ENCODE assay signal across 16 cellular contexts in genomic region chr2:200482194-200482593, GRCh38. TPM values are rescaled to one million over a fixed set of nuclear protein-coding genes. Genes with fewer than 3 reads are reported as not detected.
DNase-seq lines count a peak whose midpoint lies in the region; ATAC-seq, FAIRE-seq and TF ChIP-seq lines count a peak whose summit lies in the region.
"Had no signal": no experiment of that assay in that cellular context is flagged by ENCODE, and none has a peak within 500 bp of the region (broad histone marks: within the 10 kb centered on the region; RNA-seq: fewer than 3 reads in every experiment).

No MANE protein-coding gene starts in this region.

- FAIRE-seq in GM12878 (lab: Jason Lieb, UNC), result no peak
- FAIRE-seq: TTC549 had no signal

- RAD21 ChIA-PET in GM12878 (lab: Charles Lee; ENCODE audit: unreplicated experiment), result interaction anchor here (0.7 to 5.2 kb wide), 20 partner anchors 10 to 700 kb away, joined by 3 to 91 read pairs (median 6); partner anchors contain the start of genes CASP10 and KCTD18

- H3K4me1 Mint-ChIP-seq in activated naive CD4-positive, alpha-beta T cell treated with anti-CD3 and anti-CD28 coated beads for 36 hours (ENCODE audit: low read depth), result peaks cover 2% of the 10 kb centered on the region
- H3K4me1 Mint-ChIP-seq: B cell; central memory CD8-positive, alpha-beta T cell had no signal

- H4K20me1 ChIP-seq in GM12878 (ENCODE audit: control insufficient read depth, insufficient read depth), result no peaks in the 10 kb centered on the region

- no TSS peak for BruUV-seq in GM12878 (replicated peaks; lab: Mats Ljungman, UMichigan)

- no peak for TF ChIP-seq POLR2A in GM12878 (IDR thresholded peaks at IDR 0.05; ENCODE audit: low read depth, low read length)

- no peak for TF ChIP-seq CTCF in GM12878 (IDR thresholded peaks at IDR 0.05 in 2 of 3, conservative IDR thresholded peaks at IDR 0.05 in 1 of 3; ENCODE audit: control insufficient read depth in 2 of 3, extremely low read depth in 1 of 3, insufficient read depth in 1 of 3, low read depth in 3 of 3, low read length in 3 of 3)

- ATAC-seq in GM18511 (IDR thresholded peaks at IDR 0.05; ENCODE audit: unreplicated experiment) (peak; percentile 71), GM19468 (IDR thresholded peaks at IDR 0.05; ENCODE audit: extremely low read depth, unreplicated experiment) (peak; percentile 53), HG03066 (IDR thresholded peaks at IDR 0.05; ENCODE audit: low read depth, unreplicated experiment) (peak; percentile 53), GM12878 (peak; percentile 77), HG02852 (IDR thresholded peaks at IDR 0.05; ENCODE audit: unreplicated experiment) (no peak)

- no peak for TF ChIP-seq RAD21 in GM12878 (IDR thresholded peaks at IDR 0.05; ENCODE audit: insufficient read depth, low read depth, low read length)

- no peaks in the 10 kb centered on the region for H3K27me3 Mint-ChIP-seq in activated naive CD4-positive, alpha-beta T cell treated with anti-CD3 and anti-CD28 coated beads for 36 hours (ENCODE audit: low read depth)
- H3K27me3 Mint-ChIP-seq: activated CD8-positive, alpha-beta memory T cell treated with anti-CD3 and anti-CD28 coated beads, Interleukin-2, amount 10 ng/mL, durations not matched to agents 7 days and 5 days; central memory CD8-positive, alpha-beta T cell had no signal

- H3K27ac ChIP-seq in GM12878 (ENCODE audit: control insufficient read depth, insufficient read depth), result no peak overlapping the region

- no peaks in the 10 kb centered on the region for H3K4me1 ChIP-seq in GM12878 (ENCODE audit: control insufficient read depth, insufficient read depth, low read length)

- POLR2A ChIA-PET in GM12878 (lab: Charles Lee), result interaction anchor here (0.7 to 2.2 kb wide), 7 partner anchors 10 to 524 kb away, joined by 3 to 9 read pairs (median 4); no protein-coding TSS in a partner anchor

- SMC1A ChIA-PET in GM12878 (lab: Charles Lee; ENCODE audit: uncharacterized antibody, unreplicated experiment), result interaction anchor here (0.6 to 6.9 kb wide), 20 partner anchors 10 to 542 kb away, joined by 3 to 89 read pairs (median 6); no protein-coding TSS in a partner anchor

- no peaks in the 10 kb centered on the region for H3K9me3 Mint-ChIP-seq in activated naive CD4-positive, alpha-beta T cell treated with anti-CD3 and anti-CD28 coated beads for 36 hours
- H3K9me3 Mint-ChIP-seq: activated naive CD8-positive, alpha-beta T cell treated with anti-CD3 and anti-CD28 coated beads, Interleukin-2, amount 10 ng/mL, durations not matched to agents 7 days and 5 days; central memory CD8-positive, alpha-beta T cell; H9; stimulated activated naive B cell treated with anti-CD40 and anti-IgM and Interleukin-4, amounts not matched to agents 10 μg/mL and 1 μg/mL and 100 μg/mL, for 72 hours had no signal

- no peaks in the 10 kb centered on the region for H3K36me3 Mint-ChIP-seq in activated naive CD4-positive, alpha-beta T cell treated with anti-CD3 and anti-CD28 coated beads for 36 hours (ENCODE audit: low read depth)
- H3K36me3 Mint-ChIP-seq: stimulated activated naive B cell treated with anti-CD40 and anti-IgM and Interleukin-4, amounts not matched to agents 10 μg/mL and 1 μg/mL and 100 μg/mL, for 72 hours had no signal

- intact Hi-C loops in GM12878 (cut with micrococcal nuclease; ENCODE audit: unreplicated experiment), result loop anchor here (2.0 kb wide), 2 partner anchors 29 to 219 kb away; partner anchors contain the start of gene KCTD18
- intact Hi-C loops in activated naive CD4-positive, alpha-beta T cell treated with anti-CD3 and anti-CD28 coated beads for 36 hours (cut with micrococcal nuclease), result no loop called here

- H3K27me3 ChIP-seq in GM12878 (replicated peaks in 1 of 2; ENCODE audit: control insufficient read depth in 2 of 2, insufficient read depth in 2 of 2, low read length in 1 of 2), result no peaks in the 10 kb centered on the region

- DNase-seq in GM12878 (ENCODE audit: low read depth, low spot score) (no peak), NCI-H510A (lab: John Stamatoyannopoulos, UW) (no peak), COLO829 (ENCODE audit: low spot score) (no peak)
- DNase-seq in activated naive CD4-positive, alpha-beta T cell treated with anti-CD3 and anti-CD28 coated beads for 36 hours, result no peak
- DNase-seq: activated CD8-positive, alpha-beta memory T cell treated with anti-CD3 and anti-CD28 coated beads, Interleukin-2, amount 10 ng/mL, durations not matched to agents 7 days and 5 days; activated naive CD8-positive, alpha-beta T cell treated with anti-CD3 and anti-CD28 coated beads, Interleukin-2, amount 10 ng/mL, durations not matched to agents 7 days and 5 days; H9; NCI-H2081; stimulated activated naive B cell treated with anti-CD40 and anti-IgM and Interleukin-4, amounts not matched to agents 10 μg/mL and 1 μg/mL and 100 μg/mL, for 72 hours had no signal

- H3K9me3 ChIP-seq in GM12878 (replicated peaks; ENCODE audit: control insufficient read depth, insufficient read depth, low read length), result no peaks in the 10 kb centered on the region

- H3K9ac ChIP-seq in GM12878 (ENCODE audit: control insufficient read depth, insufficient read depth, low read length), result no peak overlapping the region

- H3K36me3 ChIP-seq in GM12878 (ENCODE audit: control insufficient read depth in 2 of 2, insufficient read depth in 2 of 2, low read length in 1 of 2), result peaks cover 2 to 4% of the 10 kb centered on the region in 2 experiments; a peak in 2 of 4 replicates

- no peak overlapping the region for H3K4me3 Mint-ChIP-seq in activated naive CD4-positive, alpha-beta T cell treated with anti-CD3 and anti-CD28 coated beads for 36 hours
- H3K4me3 Mint-ChIP-seq: activated CD8-positive, alpha-beta memory T cell treated with anti-CD3 and anti-CD28 coated beads, Interleukin-2, amount 10 ng/mL, durations not matched to agents 7 days and 5 days; activated naive CD8-positive, alpha-beta T cell treated with anti-CD3 and anti-CD28 coated beads, Interleukin-2, amount 10 ng/mL, durations not matched to agents 7 days and 5 days; B cell; central memory CD8-positive, alpha-beta T cell; H9; stimulated activated naive B cell treated with anti-CD40 and anti-IgM and Interleukin-4, amounts not matched to agents 10 μg/mL and 1 μg/mL and 100 μg/mL, for 72 hours had no signal

- no peak for TF ChIP-seq EP300 in GM12878 (IDR thresholded peaks at IDR 0.05; ENCODE audit: borderline replicate concordance in 1 of 2, control insufficient read depth in 1 of 2, low read depth in 2 of 2, low read length in 2 of 2)

- in situ Hi-C loops in GM12878 (cut with MboI), result loop anchor here (10.0 kb wide), 1 partner anchor 223 kb away; no protein-coding TSS in a partner anchor

- CTCF ChIA-PET in GM12878 (lab: Yijun Ruan, JAX), result interaction anchor here (0.6 to 10.3 kb wide), 39 partner anchors 9 to 778 kb away, joined by 3 to 147 read pairs (median 5); partner anchors contain the start of genes KCTD18 and SGO2
- CTCF ChIA-PET in activated naive CD4-positive, alpha-beta T cell treated with anti-CD3 and anti-CD28 coated beads for 36 hours (lab: Charles Lee), result interaction anchor here (0.7 to 5.1 kb wide), 16 partner anchors 11 to 513 kb away, joined by 3 to 43 read pairs (median 6); no protein-coding TSS in a partner anchor

- H2AFZ ChIP-seq in GM12878 (ENCODE audit: control insufficient read depth, low read depth, low read length), result no peak overlapping the region

- no peak overlapping the region for H3K4me2 ChIP-seq in GM12878 (ENCODE audit: control insufficient read depth, insufficient read depth)

- H3K27ac Mint-ChIP-seq in activated naive CD4-positive, alpha-beta T cell treated with anti-CD3 and anti-CD28 coated beads for 36 hours, result no peak overlapping the region
- H3K27ac Mint-ChIP-seq: activated CD8-positive, alpha-beta memory T cell treated with anti-CD3 and anti-CD28 coated beads, Interleukin-2, amount 10 ng/mL, durations not matched to agents 7 days and 5 days; activated naive CD8-positive, alpha-beta T cell treated with anti-CD3 and anti-CD28 coated beads, Interleukin-2, amount 10 ng/mL, durations not matched to agents 7 days and 5 days; B cell; stimulated activated naive B cell treated with anti-CD40 and anti-IgM and Interleukin-4, amounts not matched to agents 10 μg/mL and 1 μg/mL and 100 μg/mL, for 72 hours had no signal

- no peak overlapping the region for H3K4me3 ChIP-seq in GM12878

- no peaks in the 10 kb centered on the region for H3K79me2 ChIP-seq in GM12878 (ENCODE audit: control insufficient read depth, insufficient read depth, low read length)

RNA-seq across cellular contexts. Expression of gene KCTD18, which starts 27.7 kb away (rescaled TPM):
- 13.7 and 14.0 TPM in 2 replicates for total RNA-seq in GM12878 (2013; cell fraction: nucleolus; rRNA removed)
- total RNA-seq in GM12878 (2014; rRNA removed) (14.9 and 19.3 TPM in 2 replicates), GM12878 (2014; rRNA removed; fragmentation: Illumina TruSeq; extraction: Trizol) (16.3 and 16.9 TPM in 2 replicates), GM12878 (2021) (12.3 and 14.2 TPM in 2 replicates)
- 6.8 TPM for polyA plus RNA-seq in GM12878 (2011; ENCODE audit: low read depth)
- polyA plus RNA-seq in GM12878 (2011; rRNA removed) (8.7 and 10.3 TPM in 2 replicates), GM12878 (2014; fragmentation: Illumina TruSeq; extraction: Trizol) (12.7 and 16.8 TPM in 2 replicates), GM12878 (2014; fragmentation: Nextera tagmentation; extraction: Ambion mirVana) (1 to 10 TPM; 1.4 to 3.7 TPM), GM12878 (2014; rRNA removed) (10.8 and 11.5 TPM in 2 replicates), GM12878 (2016; fragmentation: Nextera tagmentation; extraction: Ambion mirVana) (10 to 100 TPM; 13.5 to 13.9 TPM)
- 5.6 and 5.7 TPM in 2 replicates for polyA plus RNA-seq in GM12878 (2011; cell fraction: cytosol; rRNA removed)
- 9.7 and 10.0 TPM in 2 replicates for polyA plus RNA-seq in GM12878 (2011; cell fraction: nucleus; rRNA removed)
- polyA plus RNA-seq in GM12878 (2012), result 12.3 and 13.7 TPM in 2 replicates
- 3.6 and 3.7 TPM in 2 replicates for polyA minus RNA-seq in GM12878 (2011; rRNA and poly(A)+ RNA removed)
- polyA minus RNA-seq in GM12878 (2011; cell fraction: cytosol; rRNA and poly(A)+ RNA removed), result 2.8 and 5.2 TPM in 2 replicates
- 3.3 and 4.0 TPM in 2 replicates for polyA minus RNA-seq in GM12878 (2011; cell fraction: nucleus; rRNA and poly(A)+ RNA removed)
- 10 to 100 TPM in 1 of 2 experiments, 1 to 10 TPM in 1; 8.7 to 10.0 TPM for total RNA-seq in activated naive CD4-positive, alpha-beta T cell treated with anti-CD3 and anti-CD28 coated beads for 36 hours

RNA-seq across cellular contexts. Expression of gene SGO2, which starts 43.8 kb away (rescaled TPM):
- 58.3 and 61.7 TPM in 2 replicates for total RNA-seq in GM12878 (2013; cell fraction: nucleolus; rRNA removed)
- 18.5 and 22.2 TPM in 2 replicates for total RNA-seq in GM12878 (2014; rRNA removed)
- 21.8 and 22.4 TPM in 2 replicates for total RNA-seq in GM12878 (2014; rRNA removed; fragmentation: Illumina TruSeq; extraction: Trizol)
- 21.7 and 22.3 TPM in 2 replicates for total RNA-seq in GM12878 (2021)
- polyA plus RNA-seq in GM12878 (2011; ENCODE audit: low read depth), result 4.1 TPM
- polyA plus RNA-seq in GM12878 (2011; rRNA removed), result 26.7 and 59.4 TPM in 2 replicates
- 4.4 and 4.5 TPM in 2 replicates for polyA plus RNA-seq in GM12878 (2011; cell fraction: cytosol; rRNA removed)
- polyA plus RNA-seq in GM12878 (2011; cell fraction: nucleus; rRNA removed), result 24.0 and 26.2 TPM in 2 replicates
- polyA plus RNA-seq in GM12878 (2012), result 7.7 and 12.3 TPM in 2 replicates
- polyA plus RNA-seq in GM12878 (2014; fragmentation: Illumina TruSeq; extraction: Trizol), result 33.4 and 39.4 TPM in 2 replicates
- polyA plus RNA-seq in GM12878 (2014; fragmentation: Nextera tagmentation; extraction: Ambion mirVana), result 10 to 100 TPM; 15.8 to 30.7 TPM
- polyA plus RNA-seq in GM12878 (2014; rRNA removed), result 11.3 and 16.7 TPM in 2 replicates
- 10 to 100 TPM; 42.5 to 55.2 TPM for polyA plus RNA-seq in GM12878 (2016; fragmentation: Nextera tagmentation; extraction: Ambion mirVana)
- polyA minus RNA-seq in GM12878 (2011; rRNA and poly(A)+ RNA removed), result 17.1 and 21.9 TPM in 2 replicates
- polyA minus RNA-seq in GM12878 (2011; cell fraction: cytosol; rRNA and poly(A)+ RNA removed), result 7.5 and 9.0 TPM in 2 replicates
- polyA minus RNA-seq in GM12878 (2011; cell fraction: nucleus; rRNA and poly(A)+ RNA removed), result 34.7 and 52.3 TPM in 2 replicates
- 10 to 100 TPM; 39.7 to 40.0 TPM for total RNA-seq in activated naive CD4-positive, alpha-beta T cell treated with anti-CD3 and anti-CD28 coated beads for 36 hours
